In the genomic region with DNA sequence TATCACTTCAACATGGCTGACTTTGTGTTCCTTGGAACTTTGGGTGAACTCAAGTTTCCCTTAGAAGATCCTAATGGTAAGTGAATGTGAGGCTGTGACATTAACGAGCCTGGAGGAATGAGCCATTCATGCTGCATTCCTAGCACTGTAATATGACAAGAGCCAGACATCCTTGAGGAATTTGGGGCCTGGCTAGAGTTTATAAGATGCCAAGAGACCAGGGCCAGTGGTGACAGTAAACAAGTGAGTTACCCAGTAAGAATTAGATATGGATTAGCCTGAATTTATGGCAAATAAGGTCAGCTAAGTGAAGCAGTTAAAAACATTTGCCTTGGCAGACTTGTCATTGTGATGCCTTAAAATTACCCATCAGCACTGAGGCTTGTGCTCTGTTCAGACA, we compare ENCODE assay signal across 12 cellular contexts.
A peak's percentile ranks its signal among the peaks of the same experiment; 100 is the strongest.
DNase-seq lines count a peak whose midpoint lies in the region; ATAC-seq, FAIRE-seq and TF ChIP-seq lines count a peak whose summit lies in the region.
"Had no signal": no experiment of that assay in that cellular context is flagged by ENCODE, and none has a peak within 500 bp of the region (broad histone marks: within the 10 kb centered on the region; RNA-seq: fewer than 3 reads in every experiment).

No MANE protein-coding gene starts in this region.

- H3K27me3 ChIP-seq in mammary epithelial cell (ENCODE audit: insufficient read depth, low read length) (no peaks in the 10 kb centered on the region), breast epithelium (no peaks in the 10 kb centered on the region), GM12878 (replicated peaks in 1 of 2; ENCODE audit: control insufficient read depth in 2 of 2, insufficient read depth in 2 of 2, low read length in 1 of 2) (no peaks in the 10 kb centered on the region)

- H3K9me3 Mint-ChIP-seq in type B pancreatic cell = no peaks in the 10 kb centered on the region

- H3K9me3 ChIP-seq in mammary epithelial cell (replicated peaks; ENCODE audit: insufficient read depth, low read length) = no peaks in the 10 kb centered on the region
- H3K9me3 ChIP-seq in breast epithelium = no peaks in the 10 kb centered on the region
- no peaks in the 10 kb centered on the region for H3K9me3 ChIP-seq in GM12878 (replicated peaks; ENCODE audit: control insufficient read depth, insufficient read depth, low read length)

- peak overlapping the region; percentile 4 for H3K27ac Mint-ChIP-seq in type B pancreatic cell

- H3K4me1 Mint-ChIP-seq in type B pancreatic cell (ENCODE audit: unreplicated experiment) = peaks cover 14% of the 10 kb centered on the region

- DNase-seq in mammary epithelial cell = no peak
- no peak for DNase-seq in breast epithelium (ENCODE audit: low spot score in 2 of 2)
- no peak for DNase-seq in GM12878 (ENCODE audit: low read depth, low spot score)
- DNase-seq in kidney tubule cell (ENCODE audit: low spot score) = peak; percentile 59
- DNase-seq in type B pancreatic cell (ENCODE audit: extremely low spot score, unreplicated experiment) = no peak
- DNase-seq in NCI-H146 (lab: John Stamatoyannopoulos, UW) = no peak
- DNase-seq in DMS53 treated with DMSO at 0.1 percent for 48 hours (lab: John Stamatoyannopoulos, UW; ENCODE audit: unreplicated experiment) = no peak
- no peak for DNase-seq in G401 (ENCODE audit: low spot score)
- DNase-seq: activated CD4-positive, alpha-beta T cell treated with anti-CD3 and anti-CD28 coated beads, Interleukin-2, amount 50 U/mL, for 1 hour; dermis blood vessel endothelial cell; hippocampal formation had no signal

- intact Hi-C loops in mammary epithelial cell (cut with micrococcal nuclease) = loop anchor here (2.0 to 10.0 kb wide), 2 partner anchors 397 to 1051 kb away; no protein-coding TSS in a partner anchor
- intact Hi-C loops in breast epithelium (cut with DNase I; ENCODE audit: low total_unique reads) = no loop called here
- intact Hi-C loops in GM12878 (cut with micrococcal nuclease; ENCODE audit: unreplicated experiment) = loop anchor here (2.0 to 5.0 kb wide), 3 partner anchors 307 to 635 kb away; no protein-coding TSS in a partner anchor

- peaks cover 19% of the 10 kb centered on the region for H3K4me1 ChIP-seq in mammary epithelial cell (ENCODE audit: insufficient read depth, low read length)
- no peaks in the 10 kb centered on the region for H3K4me1 ChIP-seq in breast epithelium
- no peaks in the 10 kb centered on the region for H3K4me1 ChIP-seq in GM12878 (ENCODE audit: control insufficient read depth, insufficient read depth, low read length)

- H3K4me2 ChIP-seq in mammary epithelial cell (ENCODE audit: insufficient read depth, low read depth, low read length) (no peak overlapping the region), GM12878 (ENCODE audit: control insufficient read depth, insufficient read depth) (no peak overlapping the region)

- H3K9ac ChIP-seq in mammary epithelial cell (ENCODE audit: insufficient read depth, low read length) = no peak overlapping the region
- no peak overlapping the region for H3K9ac ChIP-seq in GM12878 (ENCODE audit: control insufficient read depth, insufficient read depth, low read length)

- H3K4me3 Mint-ChIP-seq in type B pancreatic cell = no peak overlapping the region

- H3K36me3 ChIP-seq in mammary epithelial cell (ENCODE audit: insufficient read depth, low read length) (no peaks in the 10 kb centered on the region), breast epithelium (no peaks in the 10 kb centered on the region), GM12878 (ENCODE audit: control insufficient read depth in 2 of 2, insufficient read depth in 2 of 2, low read length in 1 of 2) (no peaks in the 10 kb centered on the region)

- no peak for ATAC-seq in GM12878

- peak overlapping the region; percentile 70 for H2AFZ ChIP-seq in mammary epithelial cell (ENCODE audit: low read depth, low read length)
- H2AFZ ChIP-seq in GM12878 (ENCODE audit: control insufficient read depth, low read depth, low read length) = no peak overlapping the region

- dilution Hi-C loops in mammary epithelial cell (cut with HindIII; ENCODE audit: low sequenced_read_pairs) = no loop called here

- no peaks in the 10 kb centered on the region for H3K36me3 Mint-ChIP-seq in type B pancreatic cell

- H3K27me3 Mint-ChIP-seq in type B pancreatic cell = no peaks in the 10 kb centered on the region

- H3K79me2 ChIP-seq in mammary epithelial cell (ENCODE audit: insufficient read depth, low read length) (no peaks in the 10 kb centered on the region), GM12878 (ENCODE audit: control insufficient read depth, insufficient read depth, low read length) (no peaks in the 10 kb centered on the region)

- TF ChIP-seq POLR2A in breast epithelium (IDR thresholded peaks at IDR 0.05) (no peak), GM12878 (IDR thresholded peaks at IDR 0.05; ENCODE audit: low read depth, low read length) (no peak)

- in situ Hi-C loops in mammary epithelial cell (cut with MboI; ENCODE audit: low sequenced_read_pairs in 2 of 2) (no loop called here), GM12878 (cut with MboI) (no loop called here), G401 (cut with HindIII; ENCODE audit: low sequenced_read_pairs) (no loop called here)

- H4K20me1 ChIP-seq in mammary epithelial cell (ENCODE audit: insufficient read depth, low read length) = no peaks in the 10 kb centered on the region
- no peaks in the 10 kb centered on the region for H4K20me1 ChIP-seq in GM12878 (ENCODE audit: control insufficient read depth, insufficient read depth)

- H3K4me3 ChIP-seq in mammary epithelial cell (replicated peaks in 1 of 3; ENCODE audit: insufficient read depth in 1 of 3, low read depth in 2 of 3, low read length in 3 of 3) = no peak overlapping the region
- H3K4me3 ChIP-seq in breast epithelium = no peak overlapping the region
- H3K4me3 ChIP-seq in GM12878 = no peak overlapping the region

- RAD21 ChIA-PET in GM12878 (lab: Charles Lee; ENCODE audit: unreplicated experiment) = no interaction called here

- CTCF ChIA-PET in mammary epithelial cell (lab: Charles Lee; ENCODE audit: low non-redundant PET) = no interaction called here
- CTCF ChIA-PET in GM12878 (lab: Yijun Ruan, JAX) = interaction anchor here (2.1 to 3.3 kb wide), 2 partner anchors 302 to 307 kb away, joined by 10 to 20 read pairs; no protein-coding TSS in a partner anchor

- POLR2A ChIA-PET in GM12878 (lab: Charles Lee) = no interaction called here

- WGBS in mammary epithelial cell (ENCODE audit: low coverage, missing lambda C conversion rate) = 7% methylated on average over 1 of the region's 1 CpG
- WGBS in GM12878 (ENCODE audit: insufficient coverage, insufficient replicate concordance, low lambda C conversion rate, missing lambda C conversion rate) = 0% methylated on average over 1 of the region's 1 CpG

- H3K27ac ChIP-seq in mammary epithelial cell (ENCODE audit: insufficient read depth, low read depth, low read length) (no peak overlapping the region), breast epithelium (no peak overlapping the region), GM12878 (ENCODE audit: control insufficient read depth, insufficient read depth) (no peak overlapping the region)
- H3K27ac ChIP-seq: 22Rv1 had no signal

- TF ChIP-seq RAD21 in GM12878 (IDR thresholded peaks at IDR 0.05; ENCODE audit: insufficient read depth, low read depth, low read length) = no peak

- FAIRE-seq in GM12878 (lab: Jason Lieb, UNC) = peak; percentile 94

- no peak for TF ChIP-seq EP300 in GM12878 (IDR thresholded peaks at IDR 0.05; ENCODE audit: borderline replicate concordance in 1 of 2, control insufficient read depth in 1 of 2, low read depth in 2 of 2, low read length in 2 of 2)

- SMC1A ChIA-PET in GM12878 (lab: Charles Lee; ENCODE audit: uncharacterized antibody, unreplicated experiment) = no interaction called here

- no TSS peak for BruUV-seq in mammary epithelial cell (replicated peaks; lab: Mats Ljungman, UMichigan)
- BruUV-seq in GM12878 (replicated peaks; lab: Mats Ljungman, UMichigan) = no TSS peak

- no peak for TF ChIP-seq CTCF in mammary epithelial cell (conservative IDR thresholded peaks at IDR 0.05 in 1 of 2, IDR thresholded peaks at IDR 0.05 in 1 of 2; ENCODE audit: extremely low read depth in 1 of 2, insufficient read depth in 1 of 2, low read depth in 1 of 2, low read length in 2 of 2)
- no peak for TF ChIP-seq CTCF in breast epithelium (IDR thresholded peaks at IDR 0.05)
- TF ChIP-seq CTCF in GM12878 (IDR thresholded peaks at IDR 0.05 in 2 of 3, conservative IDR thresholded peaks at IDR 0.05 in 1 of 3; ENCODE audit: control insufficient read depth in 2 of 3, extremely low read depth in 1 of 3, insufficient read depth in 1 of 3, low read depth in 3 of 3, low read length in 3 of 3) = no peak
- TF ChIP-seq CTCF in type B pancreatic cell (conservative IDR thresholded peaks at IDR 0.05) = no peak

TF ChIP-seq in GM12878, 131 proteins besides CTCF, POLR2A, EP300 and RAD21 (continues in another document):
- TF ChIP-seq PML (IDR thresholded peaks at IDR 0.05; ENCODE audit: low read length) (no peak), RFX5 (IDR thresholded peaks at IDR 0.05; ENCODE audit: low read depth, low read length) (no peak), MYB (IDR thresholded peaks at IDR 0.05; ENCODE audit: borderline replicate concordance, low read depth, low read length) (no peak), ELK1 (IDR thresholded peaks at IDR 0.05; ENCODE audit: low read depth, low read length) (no peak), ZNF274 (IDR thresholded peaks at IDR 0.05; ENCODE audit: insufficient read depth, insufficient read length) (no peak), MEF2B (IDR thresholded peaks at IDR 0.05; ENCODE audit: partially characterized antibody, poor library complexity, severe bottlenecking) (no peak)
